ENCODE assay signal across 2 cellular contexts in genomic region chr20:46875059-46875458, GRCh38.
TF ChIP-seq lines count a peak whose summit lies in the region.

No MANE protein-coding gene starts in this region.

TF ChIP-seq in IMR-90, 13 proteins besides CTCF, POLR2A, EP300 and RAD21:
- TF ChIP-seq USF2 (IDR thresholded peaks at IDR 0.05; ENCODE audit: low read depth, low read length): no peak
- no peak for TF ChIP-seq NFE2L2 (IDR thresholded peaks at IDR 0.05; ENCODE audit: low read depth, low read length)
- TF ChIP-seq FOS (IDR thresholded peaks at IDR 0.05; ENCODE audit: low read depth, low read length): no peak
- no peak for TF ChIP-seq CHD1 (IDR thresholded peaks at IDR 0.05; ENCODE audit: low read depth, low read length)
- no peak for TF ChIP-seq ELK1 (IDR thresholded peaks at IDR 0.05; ENCODE audit: borderline replicate concordance, low read depth, low read length)
- no peak for TF ChIP-seq SMC3 (IDR thresholded peaks at IDR 0.05; ENCODE audit: low read depth, low read length)
- TF ChIP-seq RCOR1 (IDR thresholded peaks at IDR 0.05; ENCODE audit: insufficient replicate concordance, low read length): no peak
- TF ChIP-seq MXI1 (IDR thresholded peaks at IDR 0.05; ENCODE audit: borderline replicate concordance, low read depth, low read length): no peak
- TF ChIP-seq CEBPB (IDR thresholded peaks at IDR 0.05; ENCODE audit: low read depth, low read length): no peak
TF ChIP-seq in IMR-90: peak in this region for 0.

TF ChIP-seq in H1, 55 proteins besides CTCF, POLR2A, EP300 and RAD21:
- TF ChIP-seq BRCA1 (IDR thresholded peaks at IDR 0.05; ENCODE audit: low read depth, low read length) (no peak), SAP30 (IDR thresholded peaks at IDR 0.05; ENCODE audit: insufficient read depth, insufficient replicate concordance, low read length) (no peak), SRF (IDR thresholded peaks at IDR 0.05; ENCODE audit: low read depth, low read length) (no peak), SP4 (IDR thresholded peaks at IDR 0.05; ENCODE audit: low read length) (no peak), SIX5 (IDR thresholded peaks at IDR 0.05; ENCODE audit: low read depth, low read length) (no peak), PHF8 (conservative IDR thresholded peaks at IDR 0.05; ENCODE audit: low read depth, low read length) (no peak), TEAD4 (IDR thresholded peaks at IDR 0.05; ENCODE audit: low read depth, low read length) (peak; percentile 75; the same call in 1 of the 2 replicates), BCL11A (IDR thresholded peaks at IDR 0.05; ENCODE audit: low read depth in 2 of 2, low read length in 2 of 2) (no peak)
